In the genomic region with DNA sequence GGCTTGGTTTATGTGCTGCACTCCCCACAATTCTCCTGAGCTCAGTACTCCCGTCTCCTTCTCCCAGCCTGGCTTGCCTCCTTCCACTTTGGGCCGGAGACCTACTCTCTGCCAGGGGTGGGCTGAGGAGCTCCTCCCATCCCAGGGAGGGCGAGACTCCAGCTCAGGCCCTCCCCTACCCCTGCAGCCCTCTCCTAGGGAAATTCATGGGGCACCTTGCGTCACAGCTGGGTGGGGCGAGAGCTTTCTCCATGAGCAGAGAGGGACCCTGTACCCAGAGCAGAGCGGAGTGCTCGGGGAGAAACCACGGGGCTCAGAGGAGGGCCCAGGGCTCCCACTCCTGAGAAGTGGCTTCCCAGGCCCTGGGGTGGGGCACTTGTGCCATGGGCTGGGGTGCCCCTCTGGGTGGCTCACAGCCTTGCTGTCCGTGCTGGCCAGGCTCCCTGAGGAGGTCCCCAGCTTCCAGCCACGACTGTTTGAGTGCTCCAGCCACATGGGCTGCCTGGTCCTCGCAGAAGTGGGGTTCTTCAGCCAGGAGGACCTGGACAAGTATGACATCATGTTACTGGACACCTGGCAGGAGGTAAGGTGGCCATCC, we compare ENCODE assay signal across 11 cellular contexts. TPM values are rescaled to one million over a fixed set of nuclear protein-coding genes. Genes with fewer than 3 reads are reported as not detected.
DNase-seq lines count a peak whose midpoint lies in the region; TF ChIP-seq lines count a peak whose summit lies in the region.
"Had no signal": no experiment of that assay in that cellular context is flagged by ENCODE, and none has a peak within 500 bp of the region (broad histone marks: within the 10 kb centered on the region; RNA-seq: fewer than 3 reads in every experiment).

No MANE protein-coding gene starts in this region.

- H3K4me3 Mint-ChIP-seq in Calu3 (ENCODE audit: low read depth, unreplicated experiment) (peak overlapping the region; percentile 54), immature natural killer cell (no peak overlapping the region)
- H3K4me3 Mint-ChIP-seq: naive B cell had no signal

- H3K36me3 Mint-ChIP-seq in Calu3 (ENCODE audit: insufficient read depth, unreplicated experiment) (peaks cover 43% of the 10 kb centered on the region), immature natural killer cell (peaks cover 0 to 9% (median 0%) of the 10 kb centered on the region in 3 donors)
- H3K36me3 Mint-ChIP-seq: naive B cell had no signal

- H3K4me1 ChIP-seq in left ventricle myocardium inferior (peaks cover 35% of the 10 kb centered on the region), esophagus squamous epithelium (peaks cover 5 to 35% (median 9%) of the 10 kb centered on the region in 3 donors)

- no peak for DNase-seq in Calu3
- peak; percentile 61 for DNase-seq in left ventricle myocardium inferior
- DNase-seq in esophagus squamous epithelium (lab: John Stamatoyannopoulos, UW) = no peak
- DNase-seq in immature natural killer cell = no peak
- no peak for DNase-seq in stimulated activated CD4-positive, alpha-beta T cell treated with anti-CD3 and anti-CD28 coated beads, Interleukin-1b, Interleukin-23, amount 100 ng/mL, for 48 hours
- DNase-seq in kidney glomerular epithelial cell (lab: John Stamatoyannopoulos, UW) = no peak
- DNase-seq: NCI-H510A had no signal

- H3K27me3 ChIP-seq in left ventricle myocardium inferior (ENCODE audit: low read depth) (no peaks in the 10 kb centered on the region), esophagus squamous epithelium (no peaks in the 10 kb centered on the region)
- H3K27me3 ChIP-seq: BLaER1 had no signal

- H3K9me3 ChIP-seq in left ventricle myocardium inferior (replicated peaks) (no peaks in the 10 kb centered on the region), esophagus squamous epithelium (no peaks in the 10 kb centered on the region)
- H3K9me3 ChIP-seq: BLaER1 had no signal

- H3K27ac Mint-ChIP-seq in Calu3 (ENCODE audit: unreplicated experiment) = peak overlapping the region; percentile 44
- H3K27ac Mint-ChIP-seq in immature natural killer cell = peak overlapping the region in 3 of 6 donors; percentile 67 to 79 (median 69)

- TF ChIP-seq POLR2A in esophagus squamous epithelium (IDR thresholded peaks at IDR 0.05) = no peak

- no TSS peak for BruUV-seq in Calu3 (replicated peaks; lab: Mats Ljungman, UMichigan)

- H3K4me3 ChIP-seq in left ventricle myocardium inferior (peak overlapping the region; percentile 55), skin epidermis (no peak overlapping the region), esophagus squamous epithelium (no peak overlapping the region)
- H3K4me3 ChIP-seq: BLaER1 had no signal

- H3K9me3 Mint-ChIP-seq in Calu3 (ENCODE audit: low read depth, unreplicated experiment) = no peaks in the 10 kb centered on the region
- H3K9me3 Mint-ChIP-seq in immature natural killer cell = no peaks in the 10 kb centered on the region
- H3K9me3 Mint-ChIP-seq: naive B cell had no signal

- WGBS in esophagus squamous epithelium, 2 donors = 71 to 76% methylated on average over 2 of the region's 11 CpGs

- H3K36me3 ChIP-seq in left ventricle myocardium inferior (peaks cover 19% of the 10 kb centered on the region), esophagus squamous epithelium (peaks cover 0 to 69% (median 5%) of the 10 kb centered on the region in 3 donors)

- peak overlapping the region; percentile 69 for H3K27ac ChIP-seq in VCaP
- peak overlapping the region; percentile 71 for H3K27ac ChIP-seq in left ventricle myocardium inferior (replicated peaks)
- peak overlapping the region in 12 of 21 experiments; percentile 4 to 69 (median 27) for H3K27ac ChIP-seq in skin epidermis
- H3K27ac ChIP-seq in esophagus squamous epithelium = peak overlapping the region in 2 of 4 donors; percentile 55 to 66
- H3K27ac ChIP-seq: BLaER1 had no signal

- CTCF ChIA-PET in Calu3 (lab: Charles Lee) = interaction anchor here (1.0 to 1.3 kb wide), 2 partner anchors 13 to 30 kb away, joined by 4 to 16 read pairs; partner anchors contain the start of gene VILL

- peak; percentile 21 for TF ChIP-seq CTCF in Calu3 (IDR thresholded peaks at IDR 0.05; ENCODE audit: unreplicated experiment)
- TF ChIP-seq CTCF in VCaP (conservative IDR thresholded peaks at IDR 0.05) = no peak
- TF ChIP-seq CTCF in left ventricle myocardium inferior (IDR thresholded peaks at IDR 0.05; ENCODE audit: borderline replicate concordance) = no peak
- no peak for TF ChIP-seq CTCF in esophagus squamous epithelium (IDR thresholded peaks at IDR 0.05)

- H3K27me3 Mint-ChIP-seq in Calu3 (ENCODE audit: unreplicated experiment) (no peaks in the 10 kb centered on the region), immature natural killer cell (ENCODE audit: low read depth in 3 of 3) (peaks cover 0 to 4% (median 1%) of the 10 kb centered on the region in 3 donors)
- H3K27me3 Mint-ChIP-seq: naive B cell had no signal

- H3K4me1 Mint-ChIP-seq in Calu3 (ENCODE audit: low read depth, unreplicated experiment) (peaks cover 30% of the 10 kb centered on the region), immature natural killer cell (peaks cover 14 to 18% of the 10 kb centered on the region in 2 donors)

- intact Hi-C loops in Calu3 (cut with micrococcal nuclease; ENCODE audit: unreplicated experiment) = loop anchor here (2.0 to 5.0 kb wide), 2 partner anchors 38 to 113 kb away; no protein-coding TSS in a partner anchor
- intact Hi-C loops in left ventricle myocardium inferior (cut with micrococcal nuclease) = no loop called here
- intact Hi-C loops in esophagus squamous epithelium (cut with DNase I) = no loop called here

RNA-seq across cellular contexts. Expression of gene VILL, which starts 13.3 kb away (rescaled TPM):
- total RNA-seq in Calu3 (2022) (52.6 and 86.8 TPM in 2 replicates), left ventricle myocardium inferior (3.6 TPM), esophagus squamous epithelium (10 to 100 TPM in 1 of 4 donors, 1 to 10 TPM in 3; 5.5 to 13.0 (median 6.1) TPM)
- 10 to 100 TPM; 12.9 to 15.7 (median 14.6) TPM for polyA plus RNA-seq in immature natural killer cell

RNA-seq across cellular contexts. Expression of gene PLCD1, which starts 25.5 kb away (rescaled TPM):
- total RNA-seq in Calu3 (2022) (7.8 and 9.8 TPM in 2 replicates), left ventricle myocardium inferior (10.3 TPM), esophagus squamous epithelium (10 to 100 TPM; 24.2 to 37.9 (median 35.0) TPM)
- polyA plus RNA-seq in immature natural killer cell = 10 to 100 TPM; 11.6 to 18.0 (median 12.1) TPM

RNA-seq across cellular contexts. Expression of gene DLEC1, which starts 35.1 kb away (rescaled TPM):
- total RNA-seq in Calu3 (2022) = 0.28 and 0.78 TPM in 2 replicates
- total RNA-seq in left ventricle myocardium inferior = 0.08 TPM
- total RNA-seq in esophagus squamous epithelium = under 1 TPM in 1 of 4 donors, not detected in 3; 0.19 TPM
- polyA plus RNA-seq in immature natural killer cell = 1 to 10 TPM in 1 of 3 donors, under 1 TPM in 2; 0.16 to 2.4 (median 0.84) TPM
